1 cellular context compared by ENCODE assay signal in genomic region chr12:52062167-52063080, GRCh38.
TF ChIP-seq lines count a peak whose summit lies in the region.

No MANE protein-coding gene starts in this region.

TF ChIP-seq in SK-N-SH treated with all-trans-retinoic acid at 6 μM for 48 hours, 23 proteins besides CTCF, POLR2A, EP300 and RAD21 (continued from another document):
- TF ChIP-seq TSHZ2 (CRISPR knock-in tag; IDR thresholded peaks at IDR 0.05) (no peak), ZNF8 (CRISPR knock-in tag; IDR thresholded peaks at IDR 0.05) (no peak), GLIS3 (CRISPR knock-in tag; IDR thresholded peaks at IDR 0.05) (no peak)
